ENCODE assay signal across 8 cellular contexts in the genomic region with DNA sequence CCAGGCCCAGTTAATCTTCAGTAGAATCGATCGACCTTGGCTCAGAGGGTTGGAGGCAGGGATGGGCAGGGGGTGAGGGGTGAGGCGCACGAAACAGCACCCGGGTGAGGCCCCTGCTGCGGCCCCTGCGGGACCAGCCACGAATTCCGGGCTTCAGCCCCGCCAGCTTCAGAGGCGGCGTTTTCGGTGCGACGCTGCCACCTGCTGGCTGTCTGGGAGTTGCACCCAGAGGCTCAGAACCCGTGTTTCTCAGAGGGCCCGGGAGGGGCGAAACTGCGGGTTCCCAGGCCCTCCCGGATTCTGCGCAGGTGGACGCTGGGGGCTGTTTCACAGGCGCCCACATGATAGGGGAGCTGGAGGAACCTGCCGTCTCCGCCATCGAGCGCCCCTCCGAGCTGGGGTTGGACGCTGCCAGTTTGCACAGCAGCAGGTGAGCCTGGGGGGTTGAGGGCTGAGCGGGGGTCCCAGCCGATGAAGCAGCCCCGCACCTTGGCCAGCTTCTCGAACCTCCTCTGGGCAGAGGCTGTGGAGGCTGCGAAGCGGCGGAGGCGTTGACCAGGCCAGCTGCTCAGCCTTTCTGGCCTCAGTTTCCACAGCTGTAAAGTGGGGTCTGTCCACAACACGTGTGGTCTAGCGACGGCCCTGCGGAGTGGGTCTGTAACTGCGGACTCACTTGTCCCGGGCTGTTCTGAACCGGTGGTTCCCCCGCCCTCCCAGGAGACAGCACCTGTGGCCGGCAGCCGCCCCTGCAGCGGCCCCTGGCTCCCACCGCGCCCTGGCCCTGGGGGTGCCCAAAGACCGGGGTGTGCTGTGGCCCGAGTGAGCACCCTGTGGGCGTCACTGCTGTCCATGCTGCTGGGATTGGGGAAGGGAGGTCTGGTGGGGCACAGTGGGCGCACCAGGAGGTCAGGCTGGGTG. TPM values are rescaled to one million over a fixed set of nuclear protein-coding genes. Genes with fewer than 3 reads are reported as not detected.
DNase-seq lines count a peak whose midpoint lies in the region; ATAC-seq and TF ChIP-seq lines count a peak whose summit lies in the region.

No MANE protein-coding gene starts in this region.

- WGBS in mesendoderm (ENCODE audit: extremely low coverage, insufficient coverage, low lambda C conversion rate) = no CpG with 5 or more reads among the region's 54 CpGs

- no peak overlapping the region for H2AK5ac ChIP-seq in mesendoderm (ENCODE audit: low read length)

- H3K27me3 Mint-ChIP-seq in CD14-positive monocyte (ENCODE audit: low read depth in 3 of 3) = peaks cover 77 to 98% (median 91%) of the 10 kb centered on the region in 3 donors

- H3K23ac ChIP-seq in mesendoderm (ENCODE audit: low read length) = no peak overlapping the region

- H3K36me3 ChIP-seq in mesendoderm (ENCODE audit: control insufficient read depth, insufficient read depth, low read length) = no peaks in the 10 kb centered on the region

- H3K4me3 Mint-ChIP-seq in CD14-positive monocyte = peak overlapping the region in 1 of 2 donors; percentile 74

- H4K8ac ChIP-seq in mesendoderm (ENCODE audit: low read depth, low read length) = no peak overlapping the region

- H2BK120ac ChIP-seq in mesendoderm (ENCODE audit: low read depth, low read length) = no peak overlapping the region

- no peak overlapping the region for H4K5ac ChIP-seq in mesendoderm (ENCODE audit: low read length)

- H3K27me3 ChIP-seq in mesendoderm (ENCODE audit: insufficient read depth, low read length, poor library complexity) = peaks cover 50% of the 10 kb centered on the region

- H3K9me3 Mint-ChIP-seq in CD14-positive monocyte = peaks cover 8 to 41% (median 18%) of the 10 kb centered on the region in 7 donors

- intact Hi-C loops in CD14-positive monocyte (cut with micrococcal nuclease) = loop anchor here (1.0 to 2.0 kb wide), 3 partner anchors 37 to 109 kb away; no protein-coding TSS in a partner anchor

- H3K4me2 ChIP-seq in mesendoderm (ENCODE audit: low read length) = no peak overlapping the region

- H3K4me3 ChIP-seq in mesendoderm (ENCODE audit: low read length) = no peak overlapping the region

- H3K27ac Mint-ChIP-seq in CD14-positive monocyte = no peak overlapping the region

- peaks cover 5% of the 10 kb centered on the region for H3K4me1 Mint-ChIP-seq in CD14-positive monocyte

- H2BK15ac ChIP-seq in mesendoderm (replicated peaks; ENCODE audit: low read depth) = no peak overlapping the region

- H3K79me1 ChIP-seq in mesendoderm (ENCODE audit: low read length) = no peaks in the 10 kb centered on the region

- peak; percentile 55 for ATAC-seq in HG03354 (IDR thresholded peaks at IDR 0.05; ENCODE audit: poor library complexity, severe bottlenecking, unreplicated experiment)

- H2BK5ac ChIP-seq in mesendoderm (ENCODE audit: low read length) = no peak overlapping the region

- H3K4me1 ChIP-seq in mesendoderm (ENCODE audit: control insufficient read depth, low read depth, low read length) = no peaks in the 10 kb centered on the region

- H3K18ac ChIP-seq in mesendoderm (ENCODE audit: low read length) = no peak overlapping the region

- peak; percentile 54 for TF ChIP-seq POLR2A in GM19193 (IDR thresholded peaks at IDR 0.05; ENCODE audit: extremely low read depth, insufficient read depth, insufficient read length)

- no peak overlapping the region for H3K56ac ChIP-seq in mesendoderm (ENCODE audit: low read length)

- TF ChIP-seq CTCF in CD14-positive monocyte (IDR thresholded peaks at IDR 0.05) = peak; percentile 97

- DNase-seq in CD14-positive monocyte (ENCODE audit: low spot score) = peak; percentile 69
- peak; percentile 15 for DNase-seq in NCI-H524 treated with DMSO at 0.1 percent for 48 hours (lab: John Stamatoyannopoulos, UW)
- DNase-seq in activated CD4-positive, alpha-beta T cell treated with anti-CD3 and anti-CD28 coated beads, Interleukin-2, amount 50 U/mL, for 48 hours = peak; percentile 86 to 89
- DNase-seq in ecto neural progenitor cell (ENCODE audit: low spot score) = peak; percentile 90
- peak; percentile 67 for DNase-seq in mesendoderm
- peak; percentile 57 to 72 for DNase-seq in stimulated activated CD8-positive, alpha-beta memory T cell treated with anti-CD3 and anti-CD28 coated beads, Interleukin-4, amount 100 ng/mL, for 4 hours (ENCODE audit: low read depth in 2 of 2, low spot score in 1 of 2)

- H3K79me2 ChIP-seq in mesendoderm (ENCODE audit: control insufficient read depth, insufficient read depth, low read length) = no peaks in the 10 kb centered on the region

- H3K4ac ChIP-seq in mesendoderm (ENCODE audit: low read depth, low read length) = no peak overlapping the region

- H3K9ac ChIP-seq in mesendoderm (ENCODE audit: low read length) = no peak overlapping the region

- peaks cover 0 to 4% of the 10 kb centered on the region in 2 donors for H3K36me3 Mint-ChIP-seq in CD14-positive monocyte

- H3K27ac ChIP-seq in mesendoderm (ENCODE audit: low read depth, low read length) = no peak overlapping the region

RNA-seq across cellular contexts. Expression of gene BHLHE23, which starts 2.5 kb away (rescaled TPM):
- polyA plus RNA-seq in CD14-positive monocyte = not detected
- polyA plus RNA-seq in mesendoderm (2013, experiment 1 of 2) = not detected
- not detected for polyA plus RNA-seq in mesendoderm (2013, experiment 2 of 2)

RNA-seq across cellular contexts. Expression of gene SLC17A9, which starts 56.8 kb away (rescaled TPM):
- polyA plus RNA-seq in CD14-positive monocyte = under 1 TPM; 0.81 to 0.82 TPM
- polyA plus RNA-seq in mesendoderm (2013, experiment 1 of 2) = 11.4 TPM
- polyA plus RNA-seq in mesendoderm (2013, experiment 2 of 2) = 12.4 TPM

Comparison
In these comparisons a context has a peak if more than half of its experiments do, and no peak if none do; other contexts are left out.
1. DNase-seq: peak in every context shown above with its lines; median percentile 90 in ecto neural progenitor cell; 88 in activated CD4-positive, alpha-beta T cell treated with anti-CD3 and anti-CD28 coated beads, Interleukin-2, amount 50 U/mL, for 48 hours; 69 in CD14-positive monocyte; 67 in mesendoderm; 64 in stimulated activated CD8-positive, alpha-beta memory T cell treated with anti-CD3 and anti-CD28 coated beads, Interleukin-4, amount 100 ng/mL, for 4 hours; 15 in NCI-H524 treated with DMSO at 0.1 percent for 48 hours.